In genomic region chr3:27626596-27627118, GRCh38 we compare ENCODE assay signal across 19 cellular contexts.
DNase-seq lines count a peak whose midpoint lies in the region; ATAC-seq and TF ChIP-seq lines count a peak whose summit lies in the region.
"Had no signal": no experiment of that assay in that cellular context is flagged by ENCODE, and none has a peak within 500 bp of the region (broad histone marks: within the 10 kb centered on the region; RNA-seq: fewer than 3 reads in every experiment).

No MANE protein-coding gene starts in this region.

- H3K9me3 Mint-ChIP-seq in activated naive CD8-positive, alpha-beta T cell treated with anti-CD3 and anti-CD28 coated beads, Interleukin-2, amount 10 ng/mL, durations not matched to agents 7 days and 5 days = peaks cover 4% of the 10 kb centered on the region
- H3K9me3 Mint-ChIP-seq in activated naive CD8-positive, alpha-beta T cell treated with anti-CD3 and anti-CD28 coated beads, Interleukin-2, amount 50 U/mL, for 24 hours = no peaks in the 10 kb centered on the region
- peaks cover under 1% of the 10 kb centered on the region for H3K9me3 Mint-ChIP-seq in chondrocyte (ENCODE audit: low read depth)
- no peaks in the 10 kb centered on the region for H3K9me3 Mint-ChIP-seq in stimulated activated naive B cell treated with anti-CD40 and anti-IgM and Interleukin-4, amounts not matched to agents 10 μg/mL and 1 μg/mL and 100 μg/mL, for 72 hours
- H3K9me3 Mint-ChIP-seq: CD4-positive, alpha-beta T cell had no signal

- no peaks in the 10 kb centered on the region for H3K27me3 Mint-ChIP-seq in activated naive CD8-positive, alpha-beta T cell treated with anti-CD3 and anti-CD28 coated beads, Interleukin-2, amount 10 ng/mL, durations not matched to agents 7 days and 5 days
- no peaks in the 10 kb centered on the region for H3K27me3 Mint-ChIP-seq in activated naive CD8-positive, alpha-beta T cell treated with anti-CD3 and anti-CD28 coated beads, Interleukin-2, amount 50 U/mL, for 24 hours
- no peaks in the 10 kb centered on the region for H3K27me3 Mint-ChIP-seq in chondrocyte (ENCODE audit: low read depth)
- peaks cover 0 to 4% of the 10 kb centered on the region in 2 donors for H3K27me3 Mint-ChIP-seq in stimulated activated naive B cell treated with anti-CD40 and anti-IgM and Interleukin-4, amounts not matched to agents 10 μg/mL and 1 μg/mL and 100 μg/mL, for 72 hours
- H3K27me3 Mint-ChIP-seq: B cell; CD4-positive, alpha-beta T cell had no signal

- no peak for TF ChIP-seq POLR2A in right lobe of liver (IDR thresholded peaks at IDR 0.05)

- no peak for TF ChIP-seq CTCF in chondrocyte (IDR thresholded peaks at IDR 0.05)
- TF ChIP-seq CTCF in right lobe of liver (IDR thresholded peaks at IDR 0.05) = no peak

- H3K36me3 Mint-ChIP-seq in activated naive CD8-positive, alpha-beta T cell treated with anti-CD3 and anti-CD28 coated beads, Interleukin-2, amount 10 ng/mL, durations not matched to agents 7 days and 5 days = no peaks in the 10 kb centered on the region
- no peaks in the 10 kb centered on the region for H3K36me3 Mint-ChIP-seq in activated naive CD8-positive, alpha-beta T cell treated with anti-CD3 and anti-CD28 coated beads, Interleukin-2, amount 50 U/mL, for 24 hours (ENCODE audit: low read depth)
- no peaks in the 10 kb centered on the region for H3K36me3 Mint-ChIP-seq in chondrocyte (ENCODE audit: low read depth)
- no peaks in the 10 kb centered on the region for H3K36me3 Mint-ChIP-seq in stimulated activated naive B cell treated with anti-CD40 and anti-IgM and Interleukin-4, amounts not matched to agents 10 μg/mL and 1 μg/mL and 100 μg/mL, for 72 hours

- WGBS in right lobe of liver (ENCODE audit: insufficient coverage, low coverage, low lambda C conversion rate, missing lambda C conversion rate) = 29% methylated on average over 7 of the region's 8 CpGs

- ATAC-seq in activated naive CD8-positive, alpha-beta T cell treated with anti-CD3 and anti-CD28 coated beads, Interleukin-2, amount 10 ng/mL, durations not matched to agents 7 days and 5 days (ENCODE audit: low read depth) = no peak
- no peak for ATAC-seq in activated naive CD8-positive, alpha-beta T cell treated with anti-CD3 and anti-CD28 coated beads, Interleukin-2, amount 50 U/mL, for 24 hours
- peak in 3 of 4 donors; percentile 9 to 57 (median 11) for ATAC-seq in right lobe of liver
- ATAC-seq in stimulated activated naive B cell treated with anti-CD40 and anti-IgM and Interleukin-4, amounts not matched to agents 10 μg/mL and 1 μg/mL and 100 μg/mL, for 72 hours (replicated peaks) = no peak
- ATAC-seq in HG03439 (IDR thresholded peaks at IDR 0.05; ENCODE audit: unreplicated experiment) = no peak
- ATAC-seq in GM18498 (IDR thresholded peaks at IDR 0.05; ENCODE audit: unreplicated experiment) = no peak

- no peaks in the 10 kb centered on the region for H3K9me3 ChIP-seq in right lobe of liver

- no peak overlapping the region for H3K4me3 ChIP-seq in right lobe of liver

- H3K4me3 Mint-ChIP-seq in activated naive CD8-positive, alpha-beta T cell treated with anti-CD3 and anti-CD28 coated beads, Interleukin-2, amount 10 ng/mL, durations not matched to agents 7 days and 5 days = no peak overlapping the region
- H3K4me3 Mint-ChIP-seq in activated naive CD8-positive, alpha-beta T cell treated with anti-CD3 and anti-CD28 coated beads, Interleukin-2, amount 50 U/mL, for 24 hours = no peak overlapping the region
- no peak overlapping the region for H3K4me3 Mint-ChIP-seq in chondrocyte (ENCODE audit: unreplicated experiment)
- no peak overlapping the region for H3K4me3 Mint-ChIP-seq in stimulated activated naive B cell treated with anti-CD40 and anti-IgM and Interleukin-4, amounts not matched to agents 10 μg/mL and 1 μg/mL and 100 μg/mL, for 72 hours
- H3K4me3 Mint-ChIP-seq: B cell; CD4-positive, alpha-beta T cell had no signal

- POLR2A ChIA-PET in activated naive CD8-positive, alpha-beta T cell treated with anti-CD3 and anti-CD28 coated beads, Interleukin-2, amount 10 ng/mL, durations not matched to agents 7 days and 5 days (lab: Charles Lee) = no interaction called here

- intact Hi-C loops in right lobe of liver (cut with DNase I) = no loop called here

- H3K4me1 ChIP-seq in right lobe of liver = no peaks in the 10 kb centered on the region

- H3K36me3 ChIP-seq in right lobe of liver = no peaks in the 10 kb centered on the region

- H3K27ac Mint-ChIP-seq in activated naive CD8-positive, alpha-beta T cell treated with anti-CD3 and anti-CD28 coated beads, Interleukin-2, amount 10 ng/mL, durations not matched to agents 7 days and 5 days = peak overlapping the region; percentile 54
- H3K27ac Mint-ChIP-seq in activated naive CD8-positive, alpha-beta T cell treated with anti-CD3 and anti-CD28 coated beads, Interleukin-2, amount 50 U/mL, for 24 hours = no peak overlapping the region
- peak overlapping the region; percentile 72 for H3K27ac Mint-ChIP-seq in chondrocyte (ENCODE audit: unreplicated experiment)
- peak overlapping the region; percentile 75 for H3K27ac Mint-ChIP-seq in stimulated activated naive B cell treated with anti-CD40 and anti-IgM and Interleukin-4, amounts not matched to agents 10 μg/mL and 1 μg/mL and 100 μg/mL, for 72 hours
- H3K27ac Mint-ChIP-seq: B cell; CD4-positive, alpha-beta T cell had no signal

- H3K27ac ChIP-seq in right lobe of liver = no peak overlapping the region
- H3K27ac ChIP-seq: RWPE1 had no signal

- H3K4me1 Mint-ChIP-seq in activated naive CD8-positive, alpha-beta T cell treated with anti-CD3 and anti-CD28 coated beads, Interleukin-2, amount 10 ng/mL, durations not matched to agents 7 days and 5 days = peaks cover 27% of the 10 kb centered on the region
- H3K4me1 Mint-ChIP-seq in activated naive CD8-positive, alpha-beta T cell treated with anti-CD3 and anti-CD28 coated beads, Interleukin-2, amount 50 U/mL, for 24 hours = peaks cover 29% of the 10 kb centered on the region
- H3K4me1 Mint-ChIP-seq in chondrocyte (ENCODE audit: low read depth) = peaks cover 37% of the 10 kb centered on the region
- H3K4me1 Mint-ChIP-seq in stimulated activated naive B cell treated with anti-CD40 and anti-IgM and Interleukin-4, amounts not matched to agents 10 μg/mL and 1 μg/mL and 100 μg/mL, for 72 hours = peaks cover 1 to 14% of the 10 kb centered on the region in 2 donors

- H3K27me3 ChIP-seq in right lobe of liver = no peaks in the 10 kb centered on the region

- no peak for DNase-seq in activated naive CD8-positive, alpha-beta T cell treated with anti-CD3 and anti-CD28 coated beads, Interleukin-2, amount 10 ng/mL, durations not matched to agents 7 days and 5 days
- no peak for DNase-seq in activated naive CD8-positive, alpha-beta T cell treated with anti-CD3 and anti-CD28 coated beads, Interleukin-2, amount 50 U/mL, for 24 hours
- DNase-seq in chondrocyte (ENCODE audit: low spot score) (no peak), right lobe of liver (no peak), HuH-7.5 (ENCODE audit: low spot score) (no peak)
- DNase-seq in stimulated activated naive B cell treated with anti-CD40 and anti-IgM and Interleukin-4, amounts not matched to agents 10 μg/mL and 1 μg/mL and 100 μg/mL, for 72 hours = no peak
- DNase-seq: Calu3; CD4-positive, alpha-beta T cell; KG1; NCI-H1092; NCI-H2107; NCI-H345; NCI-H526 treated with DMSO at 0.1 percent for 48 hours; NK-92 treated with Interleukin-12 subunit alpha and Interleukin-12 subunit beta, amount 100 ng/mL, for 24 hours; OCI-M1 had no signal

Comparison
In these comparisons a context has a peak if more than half of its experiments do, and no peak if none do; other contexts are left out.
1. ATAC-seq: peak in right lobe of liver (3 of 4); none in activated naive CD8-positive, alpha-beta T cell treated with anti-CD3 and anti-CD28 coated beads, Interleukin-2, amount 10 ng/mL, durations not matched to agents 7 days and 5 days (single experiment), activated naive CD8-positive, alpha-beta T cell treated with anti-CD3 and anti-CD28 coated beads, Interleukin-2, amount 50 U/mL, for 24 hours (single experiment), stimulated activated naive B cell treated with anti-CD40 and anti-IgM and Interleukin-4, amounts not matched to agents 10 μg/mL and 1 μg/mL and 100 μg/mL, for 72 hours (0 of 2), HG03439 (single experiment) and GM18498 (single experiment).